8 cellular contexts compared by ENCODE assay signal in genomic region chr17:78343433-78344201, GRCh38. TPM values are rescaled to one million over a fixed set of nuclear protein-coding genes. Genes with fewer than 3 reads are reported as not detected.
DNase-seq lines count a peak whose midpoint lies in the region; ATAC-seq and TF ChIP-seq lines count a peak whose summit lies in the region.

No MANE protein-coding gene starts in this region.

- H3K4me1 ChIP-seq in PC-9 (replicated peaks; ENCODE audit: insufficient read depth) (peaks cover 63% of the 10 kb centered on the region), lower lobe of right lung (peaks cover 71% of the 10 kb centered on the region), stomach (peaks cover 31 to 86% (median 52%) of the 10 kb centered on the region in 4 donors)

- H3K27me3 ChIP-seq in PC-9 (ENCODE audit: insufficient read depth, low read depth) (no peaks in the 10 kb centered on the region), lower lobe of right lung (ENCODE audit: low read depth) (no peaks in the 10 kb centered on the region), stomach (no peaks in the 10 kb centered on the region)

- no peaks in the 10 kb centered on the region for H3K9me2 ChIP-seq in PC-9 (ENCODE audit: insufficient read depth)

- POLR2A ChIA-PET in PC-9 (lab: Charles Lee; ENCODE audit: unreplicated experiment), result interaction anchor here (0.5 to 0.9 kb wide), 6 partner anchors 9 to 92 kb away, joined by 3 to 15 read pairs (median 4); no protein-coding TSS in a partner anchor

- H3K4me3 ChIP-seq in PC-9 (peak overlapping the region; percentile 60; the same call in 1 of the 2 replicates), lower lobe of right lung (peak overlapping the region; percentile 4), stomach (peak overlapping the region in 1 of 4 donors; percentile 17)

- H3K36me3 ChIP-seq in PC-9 (ENCODE audit: low read depth) (no peaks in the 10 kb centered on the region), lower lobe of right lung (no peaks in the 10 kb centered on the region), stomach (no peaks in the 10 kb centered on the region)

- in situ Hi-C loops in GM13976 (cut with MboI; ENCODE audit: low sequenced_read_pairs, unreplicated experiment), result no loop called here

- DNase-seq in GM19238 (ENCODE audit: insufficient read length, low spot score), result peak; percentile 72
- DNase-seq in PC-9, result peak; percentile 64 to 81
- peak; percentile 61 for DNase-seq in activated gamma-delta T cell treated with anti-CD3 and anti-CD28 coated beads, Interleukin-2, amount 50 U/mL, for 16 hours (ENCODE audit: low read depth)
- peak; percentile 78 for DNase-seq in lower lobe of right lung
- DNase-seq in stomach, result peak; percentile 50
- DNase-seq in erythroblast (lab: John Stamatoyannopoulos, UW), result no peak
- DNase-seq in GM13976 (ENCODE audit: low spot score), result no peak

- no peak overlapping the region for H2AFZ ChIP-seq in PC-9

- H3K4me2 ChIP-seq in PC-9, result peak overlapping the region; percentile 80

- intact Hi-C loops in PC-9 (cut with micrococcal nuclease; ENCODE audit: unreplicated experiment) (loop anchor here (1.0 kb wide), 1 partner anchor 17 kb away; the partner anchor contains the start of gene SOCS3), lower lobe of right lung (cut with DNase I) (no loop called here), stomach (cut with DNase I; ENCODE audit: low total_unique reads) (no loop called here)

- TF ChIP-seq CTCF in PC-9 (conservative IDR thresholded peaks at IDR 0.05) (no peak), lower lobe of right lung (IDR thresholded peaks at IDR 0.05) (no peak), stomach (IDR thresholded peaks at IDR 0.05) (no peak), GM13976 (IDR thresholded peaks at IDR 0.05; ENCODE audit: borderline replicate concordance, control extremely low read depth, extremely low read depth, insufficient read depth, missing control alignments) (no peak)

- TF ChIP-seq POLR2A in stomach (IDR thresholded peaks at IDR 0.05) (no peak), erythroblast (IDR thresholded peaks at IDR 0.05; ENCODE audit: low read length) (no peak)

- TF ChIP-seq EP300 in stomach (IDR thresholded peaks at IDR 0.05), result peak; percentile 18

- no peaks in the 10 kb centered on the region for H3K79me2 ChIP-seq in PC-9 (ENCODE audit: low read depth)

- WGBS in stomach, 5 donors, result 69 to 75% (median 70%) methylated on average over 18 to 19 of the region's 19 CpGs

- H3K27ac ChIP-seq in PC-9, result peak overlapping the region; percentile 92
- peak overlapping the region; percentile 86 for H3K27ac ChIP-seq in lower lobe of right lung
- peak overlapping the region; percentile 86 to 96 (median 89) for H3K27ac ChIP-seq in stomach

- no peaks in the 10 kb centered on the region for H3K9me3 ChIP-seq in PC-9 (ENCODE audit: insufficient read depth, low read depth)
- no peaks in the 10 kb centered on the region for H3K9me3 ChIP-seq in lower lobe of right lung
- no peaks in the 10 kb centered on the region for H3K9me3 ChIP-seq in stomach

- ATAC-seq in lower lobe of right lung (peak; percentile 24 to 52), HG03432 (IDR thresholded peaks at IDR 0.05; ENCODE audit: unreplicated experiment) (no peak)

- no TSS peak for BruUV-seq in PC-9 (replicated peaks; lab: Mats Ljungman, UMichigan)

- peaks cover 47% of the 10 kb centered on the region for H3F3A ChIP-seq in PC-9 (ENCODE audit: insufficient read depth, low read depth)

- H4K20me1 ChIP-seq in PC-9 (ENCODE audit: insufficient read depth), result no peaks in the 10 kb centered on the region

- CTCF ChIA-PET in PC-9 (lab: Charles Lee), result interaction anchor here (1.1 to 1.3 kb wide), 2 partner anchors 35 to 92 kb away, joined by 3 to 6 read pairs; no protein-coding TSS in a partner anchor

RNA-seq across cellular contexts. Expression of gene SOCS3, which starts 16.3 kb away (rescaled TPM):
- 20.7 and 21.7 TPM in 2 replicates for total RNA-seq in PC-9 (2021)
- 69.5 TPM for total RNA-seq in lower lobe of right lung
- total RNA-seq in stomach, result 10 to 100 TPM; 48.4 to 62.9 (median 52.2) TPM
- polyA plus RNA-seq in stomach, result 10 to 100 TPM; 18.7 to 46.9 (median 39.7) TPM

RNA-seq across cellular contexts. Expression of gene PGS1, which starts 34.8 kb away (rescaled TPM):
- total RNA-seq in PC-9 (2021), result 37.7 and 40.2 TPM in 2 replicates
- 90.9 TPM for total RNA-seq in lower lobe of right lung
- 100 to 1,000 TPM in 2 of 5 donors, 10 to 100 TPM in 3; 27.8 to 209 (median 41.7) TPM for total RNA-seq in stomach
- 10 to 100 TPM; 11.9 to 19.1 (median 14.9) TPM for polyA plus RNA-seq in stomach

Comparison
In these comparisons a context has a peak if more than half of its experiments do, and no peak if none do; other contexts are left out.
1. DNase-seq: peak in GM19238 (single experiment), PC-9 (2 of 2), activated gamma-delta T cell treated with anti-CD3 and anti-CD28 coated beads, Interleukin-2, amount 50 U/mL, for 16 hours (single experiment), lower lobe of right lung (single experiment) and stomach (single experiment); none in erythroblast (0 of 2) and GM13976 (single experiment).
2. Peak in every context shown above with its lines, with median percentiles within 50 percentile points of each other: H3K27ac ChIP-seq.